Comparison of ENCODE assay signal across 14 cellular contexts in the genomic region with DNA sequence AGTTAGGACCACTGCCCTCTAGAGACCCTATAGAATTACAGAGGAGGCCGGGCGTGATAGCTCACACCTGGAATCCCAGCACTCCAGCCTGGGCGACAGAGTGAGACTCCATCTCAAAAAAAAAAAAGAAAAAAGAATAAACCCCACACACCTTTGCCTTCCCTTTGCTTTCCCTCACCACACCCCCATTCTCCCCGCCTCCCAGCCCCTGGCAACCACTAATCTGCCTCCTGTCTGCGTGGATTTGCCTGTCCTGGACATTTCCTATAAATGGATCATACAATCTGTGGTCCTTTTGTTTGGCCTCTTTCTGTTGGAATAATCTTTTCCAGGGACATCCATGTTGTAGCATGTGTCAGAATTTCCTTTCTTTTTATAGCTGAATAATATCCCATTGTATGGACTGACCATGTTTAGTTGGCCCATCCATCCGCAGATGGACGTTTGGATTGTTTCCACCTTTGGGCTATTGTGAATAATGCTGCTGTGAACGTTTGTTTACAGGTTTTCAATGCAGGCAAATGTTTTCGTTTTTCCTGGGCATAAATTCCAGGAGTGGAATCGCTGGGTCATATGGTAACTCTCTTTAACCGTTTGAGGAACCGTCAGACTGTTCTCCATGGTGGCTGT. TPM values are rescaled to one million over a fixed set of nuclear protein-coding genes. Genes with fewer than 3 reads are reported as not detected.
DNase-seq lines count a peak whose midpoint lies in the region; ATAC-seq, FAIRE-seq and TF ChIP-seq lines count a peak whose summit lies in the region.
"Had no signal": no experiment of that assay in that cellular context is flagged by ENCODE, and none has a peak within 500 bp of the region (broad histone marks: within the 10 kb centered on the region; RNA-seq: fewer than 3 reads in every experiment).

No MANE protein-coding gene starts in this region.

- no peak for TF ChIP-seq CTCF in GM10266 (IDR thresholded peaks at IDR 0.05; ENCODE audit: control insufficient read depth, insufficient read depth, low read depth, missing control alignments)

- H3K27me3 Mint-ChIP-seq in activated CD4-positive, alpha-beta T cell treated with anti-CD3 and anti-CD28 coated beads for 36 hours = no peaks in the 10 kb centered on the region
- H3K27me3 Mint-ChIP-seq in activated CD4-positive, alpha-beta memory T cell treated with anti-CD3 and anti-CD28 coated beads for 36 hours = no peaks in the 10 kb centered on the region

- no peak for ATAC-seq in activated CD4-positive, alpha-beta T cell treated with anti-CD3 and anti-CD28 coated beads for 36 hours
- ATAC-seq: A549, foreskin keratinocyte had no signal

- CTCF ChIA-PET in activated CD4-positive, alpha-beta T cell treated with anti-CD3 and anti-CD28 coated beads for 36 hours (lab: Charles Lee) = interaction anchor here (0.9 to 2.0 kb wide), 6 partner anchors 14 to 168 kb away, joined by 4 to 10 read pairs (median 5); a partner anchor contains a TSS
- CTCF ChIA-PET in activated CD4-positive, alpha-beta memory T cell treated with anti-CD3 and anti-CD28 coated beads for 36 hours (lab: Charles Lee) = interaction anchor here (0.7 to 2.1 kb wide), 8 partner anchors 17 to 248 kb away, joined by 3 to 11 read pairs (median 5); a partner anchor contains a TSS

- intact Hi-C loops in activated CD4-positive, alpha-beta T cell treated with anti-CD3 and anti-CD28 coated beads for 36 hours (cut with DNase I, micrococcal nuclease) = loop anchor here in 1 of 2 experiments (2.0 kb wide), 1 partner anchor 29 kb away; no protein-coding TSS in a partner anchor
- intact Hi-C loops in activated CD4-positive, alpha-beta memory T cell treated with anti-CD3 and anti-CD28 coated beads for 36 hours (cut with micrococcal nuclease) = no loop called here

- peaks cover 27% of the 10 kb centered on the region for H3K36me3 Mint-ChIP-seq in activated CD4-positive, alpha-beta T cell treated with anti-CD3 and anti-CD28 coated beads for 36 hours (ENCODE audit: low read depth)
- H3K36me3 Mint-ChIP-seq in activated CD4-positive, alpha-beta memory T cell treated with anti-CD3 and anti-CD28 coated beads for 36 hours = peaks cover 24% of the 10 kb centered on the region

- no peaks in the 10 kb centered on the region for H3K9me3 Mint-ChIP-seq in activated CD4-positive, alpha-beta T cell treated with anti-CD3 and anti-CD28 coated beads for 36 hours (ENCODE audit: low read depth)
- no peaks in the 10 kb centered on the region for H3K9me3 Mint-ChIP-seq in activated CD4-positive, alpha-beta memory T cell treated with anti-CD3 and anti-CD28 coated beads for 36 hours

- FAIRE-seq in frontal cortex (lab: Jason Lieb, UNC) = peak; percentile 43
- FAIRE-seq: A549, kidney had no signal

- peak overlapping the region; percentile 43 for H3K4me3 Mint-ChIP-seq in activated CD4-positive, alpha-beta T cell treated with anti-CD3 and anti-CD28 coated beads for 36 hours
- H3K4me3 Mint-ChIP-seq in activated CD4-positive, alpha-beta memory T cell treated with anti-CD3 and anti-CD28 coated beads for 36 hours = no peak overlapping the region

- peaks cover 36% of the 10 kb centered on the region for H3K4me1 Mint-ChIP-seq in activated CD4-positive, alpha-beta T cell treated with anti-CD3 and anti-CD28 coated beads for 36 hours
- H3K4me1 Mint-ChIP-seq in activated CD4-positive, alpha-beta memory T cell treated with anti-CD3 and anti-CD28 coated beads for 36 hours (ENCODE audit: low read depth) = peaks cover 42% of the 10 kb centered on the region

- POLR2A ChIA-PET in activated CD4-positive, alpha-beta T cell treated with anti-CD3 and anti-CD28 coated beads for 36 hours (lab: Charles Lee) = interaction anchor here (0.6 to 1.5 kb wide), 3 partner anchors 16 to 128 kb away, joined by 3 to 9 read pairs (median 3); no protein-coding TSS in a partner anchor
- POLR2A ChIA-PET in activated CD4-positive, alpha-beta memory T cell treated with anti-CD3 and anti-CD28 coated beads for 36 hours (lab: Charles Lee) = interaction anchor here (0.9 to 2.9 kb wide), 8 partner anchors 9 to 34 kb away, joined by 4 to 20 read pairs (median 8); a partner anchor contains a TSS

- peak overlapping the region; percentile 93 for H3K27ac Mint-ChIP-seq in activated CD4-positive, alpha-beta T cell treated with anti-CD3 and anti-CD28 coated beads for 36 hours
- peak overlapping the region; percentile 96 for H3K27ac Mint-ChIP-seq in activated CD4-positive, alpha-beta memory T cell treated with anti-CD3 and anti-CD28 coated beads for 36 hours

- no peak for DNase-seq in activated CD4-positive, alpha-beta T cell treated with anti-CD3 and anti-CD28 coated beads for 36 hours
- no peak for DNase-seq in activated CD4-positive, alpha-beta T cell treated with anti-CD3 and anti-CD28 coated beads, Interleukin-2, amount 50 U/mL, for 1 hour
- no peak for DNase-seq in activated CD4-positive, alpha-beta memory T cell treated with anti-CD3 and anti-CD28 coated beads for 36 hours
- DNase-seq in frontal cortex (ENCODE audit: low spot score in 2 of 2) (no peak), putamen (ENCODE audit: low spot score) (peak; percentile 62), GM10266 (ENCODE audit: extremely low spot score) (no peak), iPS-NIHi11 (ENCODE audit: low spot score) (no peak)
- no peak for DNase-seq in activated CD4-positive, CD25-positive, alpha-beta regulatory T cell treated with anti-CD3 and anti-CD28 coated beads, Interleukin-2, amount 50 U/mL, for 72 hours
- DNase-seq: amniotic stem cell, foreskin keratinocyte, kidney, NCI-H146, tibial artery had no signal

RNA-seq across cellular contexts. Expression of a gene that starts 15.3 kb away (rescaled TPM):
- total RNA-seq in activated CD4-positive, alpha-beta T cell treated with anti-CD3 and anti-CD28 coated beads for 36 hours = 10 to 100 TPM; 77.5 to 84.5 TPM
- 10 to 100 TPM; 89.8 to 90.9 TPM for total RNA-seq in activated CD4-positive, alpha-beta memory T cell treated with anti-CD3 and anti-CD28 coated beads for 36 hours
- 16.3 TPM for total RNA-seq in frontal cortex

RNA-seq across cellular contexts. Expression of a gene that starts 16.8 kb away (rescaled TPM):
- 10 to 100 TPM; 73.0 to 96.1 TPM for total RNA-seq in activated CD4-positive, alpha-beta T cell treated with anti-CD3 and anti-CD28 coated beads for 36 hours
- total RNA-seq in activated CD4-positive, alpha-beta memory T cell treated with anti-CD3 and anti-CD28 coated beads for 36 hours = 10 to 100 TPM; 59.2 to 61.3 TPM
- total RNA-seq in frontal cortex = 17.9 TPM

RNA-seq across cellular contexts. Expression of a gene that starts 16.8 kb away (rescaled TPM):
- total RNA-seq in activated CD4-positive, alpha-beta T cell treated with anti-CD3 and anti-CD28 coated beads for 36 hours = 10 to 100 TPM; 64.8 to 71.4 TPM
- total RNA-seq in activated CD4-positive, alpha-beta memory T cell treated with anti-CD3 and anti-CD28 coated beads for 36 hours = 10 to 100 TPM; 65.5 to 66.3 TPM
- 18.3 TPM for total RNA-seq in frontal cortex

RNA-seq across cellular contexts. Expression of a gene that starts 16.9 kb away (rescaled TPM):
- 100 to 1,000 TPM; 109 to 118 TPM for total RNA-seq in activated CD4-positive, alpha-beta T cell treated with anti-CD3 and anti-CD28 coated beads for 36 hours
- 100 to 1,000 TPM; 129 to 137 TPM for total RNA-seq in activated CD4-positive, alpha-beta memory T cell treated with anti-CD3 and anti-CD28 coated beads for 36 hours
- total RNA-seq in frontal cortex = 9.0 TPM

RNA-seq across cellular contexts. Expression of a gene that starts 30.7 kb away (rescaled TPM):
- total RNA-seq in activated CD4-positive, alpha-beta T cell treated with anti-CD3 and anti-CD28 coated beads for 36 hours = 1 to 10 TPM; 2.0 to 2.5 TPM
- 1 to 10 TPM; 5.0 to 5.6 TPM for total RNA-seq in activated CD4-positive, alpha-beta memory T cell treated with anti-CD3 and anti-CD28 coated beads for 36 hours
- 2.9 TPM for total RNA-seq in frontal cortex
